In the genomic region with DNA sequence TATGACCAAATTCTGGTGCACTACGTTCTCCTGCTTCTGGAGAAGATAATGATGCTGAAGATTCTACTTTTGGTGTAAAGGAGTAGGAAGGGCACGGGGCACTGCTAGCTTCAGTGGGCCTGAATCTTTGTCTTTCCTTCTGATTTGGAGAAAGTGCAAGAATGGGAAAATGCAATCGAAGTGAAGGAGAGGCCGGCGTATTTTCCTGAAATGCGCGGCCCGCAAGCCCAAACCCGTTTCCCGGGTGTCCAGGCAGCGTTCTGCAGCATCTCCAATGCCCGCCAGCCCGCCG, we compare ENCODE assay signal across 1 cellular context.
TF ChIP-seq lines count a peak whose summit lies in the region.

No MANE protein-coding gene starts in this region.

TF ChIP-seq in SK-N-SH, 30 proteins besides CTCF, POLR2A, EP300 and RAD21 (continued from another document):
- TF ChIP-seq, protein P1, sequence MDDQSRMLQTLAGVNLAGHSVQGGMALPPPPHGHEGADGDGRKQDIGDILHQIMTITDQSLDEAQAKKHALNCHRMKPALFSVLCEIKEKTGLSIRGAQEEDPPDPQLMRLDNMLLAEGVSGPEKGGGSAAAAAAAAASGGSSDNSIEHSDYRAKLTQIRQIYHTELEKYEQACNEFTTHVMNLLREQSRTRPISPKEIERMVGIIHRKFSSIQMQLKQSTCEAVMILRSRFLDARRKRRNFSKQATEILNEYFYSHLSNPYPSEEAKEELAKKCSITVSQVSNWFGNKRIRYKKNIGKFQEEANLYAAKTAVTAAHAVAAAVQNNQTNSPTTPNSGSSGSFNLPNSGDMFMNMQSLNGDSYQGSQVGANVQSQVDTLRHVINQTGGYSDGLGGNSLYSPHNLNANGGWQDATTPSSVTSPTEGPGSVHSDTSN (IDR thresholded peaks at IDR 0.05), result no peak
- TF ChIP-seq FOXM1 (IDR thresholded peaks at IDR 0.05; ENCODE audit: low read depth) (no peak), SMC3 (IDR thresholded peaks at IDR 0.05; ENCODE audit: low read depth, low read length) (no peak), SIN3A (IDR thresholded peaks at IDR 0.05; ENCODE audit: borderline replicate concordance, low read depth, low read length) (no peak), TAF1 (IDR thresholded peaks at IDR 0.05; ENCODE audit: borderline replicate concordance, low read depth, low read length) (no peak), YY1 (IDR thresholded peaks at IDR 0.05; ENCODE audit: low read depth) (no peak)
- TF ChIP-seq, protein P2, sequence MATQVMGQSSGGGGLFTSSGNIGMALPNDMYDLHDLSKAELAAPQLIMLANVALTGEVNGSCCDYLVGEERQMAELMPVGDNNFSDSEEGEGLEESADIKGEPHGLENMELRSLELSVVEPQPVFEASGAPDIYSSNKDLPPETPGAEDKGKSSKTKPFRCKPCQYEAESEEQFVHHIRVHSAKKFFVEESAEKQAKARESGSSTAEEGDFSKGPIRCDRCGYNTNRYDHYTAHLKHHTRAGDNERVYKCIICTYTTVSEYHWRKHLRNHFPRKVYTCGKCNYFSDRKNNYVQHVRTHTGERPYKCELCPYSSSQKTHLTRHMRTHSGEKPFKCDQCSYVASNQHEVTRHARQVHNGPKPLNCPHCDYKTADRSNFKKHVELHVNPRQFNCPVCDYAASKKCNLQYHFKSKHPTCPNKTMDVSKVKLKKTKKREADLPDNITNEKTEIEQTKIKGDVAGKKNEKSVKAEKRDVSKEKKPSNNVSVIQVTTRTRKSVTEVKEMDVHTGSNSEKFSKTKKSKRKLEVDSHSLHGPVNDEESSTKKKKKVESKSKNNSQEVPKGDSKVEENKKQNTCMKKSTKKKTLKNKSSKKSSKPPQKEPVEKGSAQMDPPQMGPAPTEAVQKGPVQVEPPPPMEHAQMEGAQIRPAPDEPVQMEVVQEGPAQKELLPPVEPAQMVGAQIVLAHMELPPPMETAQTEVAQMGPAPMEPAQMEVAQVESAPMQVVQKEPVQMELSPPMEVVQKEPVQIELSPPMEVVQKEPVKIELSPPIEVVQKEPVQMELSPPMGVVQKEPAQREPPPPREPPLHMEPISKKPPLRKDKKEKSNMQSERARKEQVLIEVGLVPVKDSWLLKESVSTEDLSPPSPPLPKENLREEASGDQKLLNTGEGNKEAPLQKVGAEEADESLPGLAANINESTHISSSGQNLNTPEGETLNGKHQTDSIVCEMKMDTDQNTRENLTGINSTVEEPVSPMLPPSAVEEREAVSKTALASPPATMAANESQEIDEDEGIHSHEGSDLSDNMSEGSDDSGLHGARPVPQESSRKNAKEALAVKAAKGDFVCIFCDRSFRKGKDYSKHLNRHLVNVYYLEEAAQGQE (IDR thresholded peaks at IDR 0.05; ENCODE audit: low read depth, low read length), result no peak
- TF ChIP-seq, protein P3, sequence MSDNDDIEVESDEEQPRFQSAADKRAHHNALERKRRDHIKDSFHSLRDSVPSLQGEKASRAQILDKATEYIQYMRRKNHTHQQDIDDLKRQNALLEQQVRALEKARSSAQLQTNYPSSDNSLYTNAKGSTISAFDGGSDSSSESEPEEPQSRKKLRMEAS (IDR thresholded peaks at IDR 0.05; ENCODE audit: low read depth), result no peak
- TF ChIP-seq, protein P4, sequence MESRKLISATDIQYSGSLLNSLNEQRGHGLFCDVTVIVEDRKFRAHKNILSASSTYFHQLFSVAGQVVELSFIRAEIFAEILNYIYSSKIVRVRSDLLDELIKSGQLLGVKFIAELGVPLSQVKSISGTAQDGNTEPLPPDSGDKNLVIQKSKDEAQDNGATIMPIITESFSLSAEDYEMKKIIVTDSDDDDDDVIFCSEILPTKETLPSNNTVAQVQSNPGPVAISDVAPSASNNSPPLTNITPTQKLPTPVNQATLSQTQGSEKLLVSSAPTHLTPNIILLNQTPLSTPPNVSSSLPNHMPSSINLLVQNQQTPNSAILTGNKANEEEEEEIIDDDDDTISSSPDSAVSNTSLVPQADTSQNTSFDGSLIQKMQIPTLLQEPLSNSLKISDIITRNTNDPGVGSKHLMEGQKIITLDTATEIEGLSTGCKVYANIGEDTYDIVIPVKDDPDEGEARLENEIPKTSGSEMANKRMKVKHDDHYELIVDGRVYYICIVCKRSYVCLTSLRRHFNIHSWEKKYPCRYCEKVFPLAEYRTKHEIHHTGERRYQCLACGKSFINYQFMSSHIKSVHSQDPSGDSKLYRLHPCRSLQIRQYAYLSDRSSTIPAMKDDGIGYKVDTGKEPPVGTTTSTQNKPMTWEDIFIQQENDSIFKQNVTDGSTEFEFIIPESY (IDR thresholded peaks at IDR 0.05; ENCODE audit: borderline replicate concordance, low read depth), result no peak
